14 cellular contexts compared by ENCODE assay signal in the genomic region with DNA sequence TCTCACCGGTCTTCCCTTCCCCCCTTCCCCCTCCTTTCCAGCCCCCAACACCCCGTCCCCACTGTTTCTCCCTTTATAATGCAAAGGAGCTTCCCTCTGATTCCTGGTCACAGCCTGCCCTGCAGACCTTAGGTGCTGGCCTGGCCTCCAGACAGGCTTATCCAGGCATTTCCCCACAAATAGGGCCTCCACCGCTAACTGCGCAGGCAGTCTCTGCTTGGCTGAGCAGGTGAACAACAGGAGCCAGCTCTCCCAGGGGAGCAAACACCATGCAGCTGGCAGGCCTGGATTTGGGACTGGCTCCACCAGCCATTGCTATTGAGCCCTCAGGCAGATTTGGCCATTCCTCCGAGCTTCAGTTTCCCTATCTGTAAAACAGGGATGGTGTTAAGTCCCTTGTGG. TPM values are rescaled to one million over a fixed set of nuclear protein-coding genes. Genes with fewer than 3 reads are reported as not detected.
DNase-seq lines count a peak whose midpoint lies in the region; ATAC-seq, FAIRE-seq and TF ChIP-seq lines count a peak whose summit lies in the region.
"Had no signal": no experiment of that assay in that cellular context is flagged by ENCODE, and none has a peak within 500 bp of the region (broad histone marks: within the 10 kb centered on the region; RNA-seq: fewer than 3 reads in every experiment).

No MANE protein-coding gene starts in this region.

- H3K4me1 ChIP-seq in kidney (ENCODE audit: control insufficient read depth in 1 of 2, insufficient read depth in 1 of 2, low read depth in 1 of 2, low read length in 2 of 2) = peaks cover 4 to 32% of the 10 kb centered on the region in 2 donors
- H3K4me1 ChIP-seq in HepG2 (ENCODE audit: insufficient read depth, low read length) = peaks cover 36% of the 10 kb centered on the region

- no peak overlapping the region for H3K4me3 ChIP-seq in kidney (ENCODE audit: low read length in 2 of 2)
- H3K4me3 ChIP-seq in HepG2 (replicated peaks in 1 of 3; ENCODE audit: insufficient read depth in 1 of 3, low read depth in 2 of 3, low read length in 3 of 3) = no peak overlapping the region
- H3K4me3 ChIP-seq: hepatocyte, vagina had no signal

- H3K27me3 ChIP-seq in HepG2 (ENCODE audit: control insufficient read depth in 1 of 2, insufficient read depth in 2 of 2, low read length in 2 of 2) = peaks cover 4 to 36% of the 10 kb centered on the region in 2 experiments; a peak in 3 of 5 replicates
- H3K27me3 ChIP-seq: hepatocyte, vagina had no signal

- CTCF ChIA-PET in HepG2 (lab: Yijun Ruan, JAX; ENCODE audit: low intra/inter-chr PET ratio, low total read pairs) = no interaction called here

- H3K36me3 ChIP-seq in kidney (ENCODE audit: control insufficient read depth in 1 of 2, insufficient read depth in 2 of 2, low read length in 2 of 2) (no peaks in the 10 kb centered on the region), HepG2 (replicated peaks in 1 of 2; ENCODE audit: control insufficient read depth in 1 of 2, insufficient read depth in 2 of 2, low read length in 2 of 2) (no peaks in the 10 kb centered on the region)
- H3K36me3 ChIP-seq: vagina had no signal

- POLR2A ChIA-PET in HepG2 (lab: Yijun Ruan, JAX) = no interaction called here

- TF ChIP-seq CTCF in GM10266 (IDR thresholded peaks at IDR 0.05; ENCODE audit: control insufficient read depth, insufficient read depth, low read depth, missing control alignments) (no peak), kidney (IDR thresholded peaks at IDR 0.05; ENCODE audit: borderline replicate concordance, extremely low read depth, insufficient read depth) (no peak), HepG2 (CRISPR knock-in tag; IDR thresholded peaks at IDR 0.05) (no peak)

- WGBS in HepG2 (ENCODE audit: low lambda C conversion rate) = 37% methylated on average over 5 of the region's 5 CpGs

- intact Hi-C loops in kidney (cut with DNase I) = no loop called here
- intact Hi-C loops in HepG2 (cut with micrococcal nuclease; ENCODE audit: unreplicated experiment) = no loop called here

- TF ChIP-seq EP300 in HepG2 (IDR thresholded peaks at IDR 0.05; ENCODE audit: low read depth in 2 of 2, low read length in 2 of 2) = no peak
- TF ChIP-seq EP300 in HepG2 (CRISPR knock-in tag; IDR thresholded peaks at IDR 0.05; ENCODE audit: borderline replicate concordance) = no peak

- in situ Hi-C loops in HepG2 (cut with HindIII; ENCODE audit: extremely low pct_ligation_motif_present, low pct_unique_long_range_greater_than_20kb) = loop anchor here (25.0 kb wide), 2 partner anchors 412 to 862 kb away; no protein-coding TSS in a partner anchor

- H4K20me1 ChIP-seq in HepG2 (ENCODE audit: insufficient read depth, low read length) = no peaks in the 10 kb centered on the region

- H3K79me2 ChIP-seq in HepG2 (ENCODE audit: insufficient read depth, low read length) = no peaks in the 10 kb centered on the region
- H3K79me2 ChIP-seq: hepatocyte had no signal

- BruUV-seq in HepG2 (replicated peaks; lab: Mats Ljungman, UMichigan) = no TSS peak

- TF ChIP-seq RAD21 in HepG2 (CRISPR knock-in tag; IDR thresholded peaks at IDR 0.05) = no peak

- no peak for TF ChIP-seq POLR2A in HepG2 (IDR thresholded peaks at IDR 0.05; ENCODE audit: insufficient read depth in 1 of 2, low read depth in 2 of 2, low read length in 2 of 2)

- H3K9ac ChIP-seq in kidney (ENCODE audit: low read length in 2 of 2) (peak overlapping the region in 1 of 2 donors; percentile 7), HepG2 (ENCODE audit: insufficient read depth, low read depth, low read length) (no peak overlapping the region)

- no peak for FAIRE-seq in kidney (lab: Jason Lieb, UNC)
- no peak for FAIRE-seq in HepG2 (lab: Jason Lieb, UNC)

- H3K27ac ChIP-seq in kidney (ENCODE audit: low read depth in 2 of 2, low read length in 2 of 2) (peak overlapping the region; percentile 47 to 75), HepG2 (ENCODE audit: extremely low read length, insufficient read depth, low read length) (no peak overlapping the region)
- H3K27ac ChIP-seq: vagina had no signal

- H3K9me3 ChIP-seq in kidney (ENCODE audit: control insufficient read depth in 1 of 2, low read length in 2 of 2) = no peaks in the 10 kb centered on the region
- H3K9me3 ChIP-seq in HepG2 (ENCODE audit: low read length) = no peaks in the 10 kb centered on the region
- H3K9me3 ChIP-seq: vagina had no signal

- DNase-seq in AG08396 (ENCODE audit: low spot score) (peak; percentile 4), GM10266 (ENCODE audit: extremely low spot score) (peak; percentile 2), NCI-H526 treated with DMSO at 0.1 percent for 48 hours (lab: John Stamatoyannopoulos, UW) (peak; percentile 39), kidney (peak; percentile 82), HepG2 (ENCODE audit: low spot score) (no peak), pons (ENCODE audit: low spot score) (no peak), AML-193 (lab: John Stamatoyannopoulos, UW) (no peak)
- no peak for DNase-seq in stimulated activated CD4-positive, alpha-beta T cell treated with anti-CD3 and anti-CD28 coated beads, Interleukin-2, amount 100 ng/mL, for 48 hours
- DNase-seq: activated CD8-positive, alpha-beta memory T cell treated with anti-CD3 and anti-CD28 coated beads, Interleukin-2, amount 50 U/mL, for 48 hours had no signal

- H2AFZ ChIP-seq in HepG2 (ENCODE audit: low read length) = no peak overlapping the region
- H2AFZ ChIP-seq: hepatocyte had no signal

- H3K4me2 ChIP-seq in HepG2 (ENCODE audit: low read depth, low read length) = no peak overlapping the region
- H3K4me2 ChIP-seq: hepatocyte had no signal

- ATAC-seq in HepG2 = no peak
- ATAC-seq: Panc1 had no signal

TF ChIP-seq in HepG2, 621 proteins besides CTCF, POLR2A, EP300 and RAD21:
- no peak for TF ChIP-seq NONO (IDR thresholded peaks at IDR 0.05)
- TF ChIP-seq NONO (CRISPR knock-in tag; conservative IDR thresholded peaks at IDR 0.05) = no peak

RNA-seq across cellular contexts. Expression of a gene that starts 46.0 kb away (rescaled TPM):
- total RNA-seq in kidney (0.31 TPM), HepG2 (2016; rRNA removed; fragmentation: Illumina TruSeq; extraction: Trizol) (not detected in 2 replicates)
- polyA plus RNA-seq in kidney (ENCODE audit: insufficient read depth, low read depth, low replicate concordance) (not detected), HepG2 (2011; rRNA removed) (0.07 TPM in 1 of 2 replicates, not detected in the other)
- total RNA-seq in HepG2 (2016; cell fraction: cytosol; rRNA removed; fragmentation: Illumina TruSeq; extraction: Trizol; ENCODE audit: low read depth) = not detected in 2 replicates
- not detected in 2 replicates for total RNA-seq in HepG2 (2016; cell fraction: insoluble cytoplasmic fraction; rRNA removed; fragmentation: Illumina TruSeq; extraction: Trizol)
- total RNA-seq in HepG2 (2016; cell fraction: membrane; rRNA removed; fragmentation: Illumina TruSeq; extraction: Trizol) = not detected in 2 replicates
- not detected in 2 replicates for total RNA-seq in HepG2 (2016; cell fraction: nucleus; rRNA removed; fragmentation: Illumina TruSeq; extraction: Trizol)
- not detected in 2 replicates for polyA plus RNA-seq in HepG2 (2011; cell fraction: cytosol; rRNA removed)
- not detected in 2 replicates for polyA plus RNA-seq in HepG2 (2011; cell fraction: nucleus; rRNA removed)
- not detected in 2 replicates for polyA plus RNA-seq in HepG2 (2012)
- polyA plus RNA-seq in HepG2 (2016; cell fraction: cytosol; fragmentation: Illumina TruSeq; extraction: Trizol; ENCODE audit: low read depth) = not detected in 2 replicates
- polyA plus RNA-seq in HepG2 (2016; cell fraction: insoluble cytoplasmic fraction; fragmentation: Illumina TruSeq; extraction: Trizol; ENCODE audit: low read depth) = not detected in 2 replicates
- polyA plus RNA-seq in HepG2 (2016; cell fraction: membrane; fragmentation: Illumina TruSeq; extraction: Trizol; ENCODE audit: low read depth) = not detected in 2 replicates
- not detected in 2 replicates for polyA plus RNA-seq in HepG2 (2016; cell fraction: nucleus; fragmentation: Illumina TruSeq; extraction: Trizol; ENCODE audit: insufficient read depth, low read depth)
- not detected in 2 replicates for polyA minus RNA-seq in HepG2 (2011; rRNA and poly(A)+ RNA removed; ENCODE audit: low replicate concordance)
- polyA minus RNA-seq in HepG2 (2011; cell fraction: cytosol; rRNA and poly(A)+ RNA removed) = not detected in 2 replicates
- polyA minus RNA-seq in HepG2 (2011; cell fraction: nucleus; rRNA and poly(A)+ RNA removed) = 0.39 TPM in 1 of 2 replicates, not detected in the other
- total RNA-seq: CD8-positive, alpha-beta memory T cell; hepatocyte; MCF 10A had no signal
- polyA plus RNA-seq: CD8-positive, alpha-beta memory T cell; hepatocyte had no signal

RNA-seq across cellular contexts. Expression of a gene that starts 55.7 kb away (rescaled TPM):
- 32.1 TPM for total RNA-seq in kidney
- 53.0 TPM for polyA plus RNA-seq in kidney (ENCODE audit: insufficient read depth, low read depth, low replicate concordance)
- total RNA-seq in HepG2 (2016; rRNA removed; fragmentation: Illumina TruSeq; extraction: Trizol) = 66.7 and 67.7 TPM in 2 replicates
- 24.9 and 31.4 TPM in 2 replicates for total RNA-seq in HepG2 (2016; cell fraction: cytosol; rRNA removed; fragmentation: Illumina TruSeq; extraction: Trizol; ENCODE audit: low read depth)
- 67.1 and 68.7 TPM in 2 replicates for total RNA-seq in HepG2 (2016; cell fraction: insoluble cytoplasmic fraction; rRNA removed; fragmentation: Illumina TruSeq; extraction: Trizol)
- total RNA-seq in HepG2 (2016; cell fraction: membrane; rRNA removed; fragmentation: Illumina TruSeq; extraction: Trizol) = 38.8 and 52.9 TPM in 2 replicates
- total RNA-seq in HepG2 (2016; cell fraction: nucleus; rRNA removed; fragmentation: Illumina TruSeq; extraction: Trizol) = 31.7 and 32.7 TPM in 2 replicates
- 58.2 and 60.2 TPM in 2 replicates for polyA plus RNA-seq in HepG2 (2011; rRNA removed)
- 84.5 and 95.4 TPM in 2 replicates for polyA plus RNA-seq in HepG2 (2011; cell fraction: cytosol; rRNA removed)
- polyA plus RNA-seq in HepG2 (2011; cell fraction: nucleus; rRNA removed) = 55.3 and 57.9 TPM in 2 replicates
- 27.2 and 33.1 TPM in 2 replicates for polyA plus RNA-seq in HepG2 (2012)
- polyA plus RNA-seq in HepG2 (2016; cell fraction: cytosol; fragmentation: Illumina TruSeq; extraction: Trizol; ENCODE audit: low read depth) = 16.9 and 28.4 TPM in 2 replicates
- polyA plus RNA-seq in HepG2 (2016; cell fraction: insoluble cytoplasmic fraction; fragmentation: Illumina TruSeq; extraction: Trizol; ENCODE audit: low read depth) = 57.3 and 61.7 TPM in 2 replicates
- 24.0 and 35.4 TPM in 2 replicates for polyA plus RNA-seq in HepG2 (2016; cell fraction: membrane; fragmentation: Illumina TruSeq; extraction: Trizol; ENCODE audit: low read depth)
- 51.5 and 54.0 TPM in 2 replicates for polyA plus RNA-seq in HepG2 (2016; cell fraction: nucleus; fragmentation: Illumina TruSeq; extraction: Trizol; ENCODE audit: insufficient read depth, low read depth)
- 106 and 147 TPM in 2 replicates for polyA minus RNA-seq in HepG2 (2011; rRNA and poly(A)+ RNA removed; ENCODE audit: low replicate concordance)
- 15.6 and 16.2 TPM in 2 replicates for polyA minus RNA-seq in HepG2 (2011; cell fraction: cytosol; rRNA and poly(A)+ RNA removed)
- 12.8 and 16.7 TPM in 2 replicates for polyA minus RNA-seq in HepG2 (2011; cell fraction: nucleus; rRNA and poly(A)+ RNA removed)

Comparison
In these comparisons a context has a peak if more than half of its experiments do, and no peak if none do; other contexts are left out.
1. DNase-seq: peak in AG08396 (single experiment), GM10266 (single experiment), NCI-H526 treated with DMSO at 0.1 percent for 48 hours (single experiment) and kidney (single experiment); none in stimulated activated CD4-positive, alpha-beta T cell treated with anti-CD3 and anti-CD28 coated beads, Interleukin-2, amount 100 ng/mL, for 48 hours (0 of 2), HepG2 (single experiment), pons (single experiment) and AML-193 (0 of 2).